8 cellular contexts compared by ENCODE assay signal in the genomic region with DNA sequence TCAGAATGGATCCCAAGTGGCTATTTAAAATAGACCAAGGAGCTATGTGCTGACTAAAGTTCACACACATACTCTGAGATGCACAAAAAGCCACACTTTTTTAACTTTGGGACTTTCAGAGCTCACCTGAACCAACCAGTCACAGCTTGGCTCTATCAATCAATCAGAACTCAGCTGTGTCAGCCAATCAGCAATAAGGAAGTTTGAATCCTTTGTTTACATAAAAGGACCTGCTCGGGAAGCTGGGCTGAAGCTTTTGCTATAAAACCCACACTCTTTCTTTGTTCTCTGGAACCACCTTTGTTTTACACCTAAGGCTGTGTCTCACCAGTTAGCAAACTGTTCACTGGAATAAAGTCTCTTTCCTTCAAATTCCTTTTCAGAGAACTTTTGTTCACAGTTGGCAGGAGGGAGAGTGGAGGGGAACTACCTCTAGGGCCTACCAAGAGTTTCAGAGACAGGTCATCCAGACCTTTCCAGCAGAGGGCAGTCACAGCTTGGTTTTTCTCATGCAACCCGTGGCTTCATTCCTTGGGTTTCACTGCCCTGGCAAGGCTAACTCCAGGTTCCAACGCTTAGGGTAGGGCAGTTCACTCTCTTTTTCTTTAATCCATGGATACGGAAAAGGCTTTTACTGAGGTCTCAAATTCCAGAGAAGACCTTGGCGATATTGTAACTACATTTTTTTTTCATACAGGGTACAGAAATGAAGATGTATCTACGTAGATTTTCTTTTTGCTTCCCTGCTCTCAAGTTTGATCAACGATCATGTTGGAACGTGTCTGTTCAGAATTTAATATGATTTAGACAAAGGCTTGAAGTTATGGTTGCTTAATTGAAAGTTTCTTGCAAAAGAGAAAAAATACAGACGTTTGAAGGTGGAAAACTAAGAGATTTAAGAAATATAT.
DNase-seq lines count a peak whose midpoint lies in the region; ATAC-seq and TF ChIP-seq lines count a peak whose summit lies in the region.

No MANE protein-coding gene starts in this region.

- H3K36me3 Mint-ChIP-seq in activated naive CD8-positive, alpha-beta T cell treated with anti-CD3 and anti-CD28 coated beads for 36 hours = peaks cover 2% of the 10 kb centered on the region

- H3K9me3 Mint-ChIP-seq in activated naive CD8-positive, alpha-beta T cell treated with anti-CD3 and anti-CD28 coated beads for 36 hours = no peaks in the 10 kb centered on the region

- H3K9me3 ChIP-seq in HCT116 (ENCODE audit: control insufficient read depth in 1 of 2, insufficient read depth in 1 of 2, low read depth in 1 of 2, low read length in 2 of 2) = no peaks in the 10 kb centered on the region

- RAD21 ChIA-PET in HCT116 (lab: Charles Lee; ENCODE audit: low non-redundant PET in 1 of 2, low total read pairs in 2 of 2, uncharacterized antibody in 2 of 2, unreplicated experiment in 2 of 2) = no interaction called here

- intact Hi-C loops in HCT116 (cut with micrococcal nuclease) (loop anchor here (1.0 to 10.0 kb wide), 4 partner anchors 68 to 678 kb away; no protein-coding TSS in a partner anchor), head of caudate nucleus (cut with DNase I) (loop anchor here (2.0 kb wide), 1 partner anchor 208 kb away; no protein-coding TSS in a partner anchor), posterior cingulate gyrus (cut with DNase I) (loop anchor here (1.0 kb wide), 1 partner anchor 207 kb away; no protein-coding TSS in a partner anchor)

- peak overlapping the region; percentile 93 for H2AFZ ChIP-seq in HCT116 (ENCODE audit: low read depth, low read length, poor library complexity, severe bottlenecking)

- peak; percentile 14 for DNase-seq in GM04503 (ENCODE audit: low read depth)
- peak; percentile 82 for DNase-seq in HCT116 (ENCODE audit: low read depth, low spot score)
- peak; percentile 78 for DNase-seq in NAMALWA (ENCODE audit: low spot score)
- DNase-seq in SKM-1 (lab: John Stamatoyannopoulos, UW; ENCODE audit: unreplicated experiment) = peak; percentile 63
- peak; percentile 55 for DNase-seq in activated naive CD8-positive, alpha-beta T cell treated with anti-CD3 and anti-CD28 coated beads for 36 hours
- DNase-seq in head of caudate nucleus = peak; percentile 57 to 91 (median 82)
- DNase-seq in posterior cingulate gyrus = peak; percentile 40 to 94 (median 79)
- peak; percentile 87 for DNase-seq in ureter (ENCODE audit: low spot score)

- CTCF ChIA-PET in HCT116 (lab: Charles Lee) = interaction anchor here (0.7 to 2.3 kb wide), 15 partner anchors 9 to 804 kb away, joined by 3 to 11 read pairs (median 4); no protein-coding TSS in a partner anchor

- no TSS peak for BruUV-seq in HCT116 (replicated peaks; lab: Mats Ljungman, UMichigan)

- TF ChIP-seq RAD21 in HCT116 (IDR thresholded peaks at IDR 0.05; ENCODE audit: low read depth) = peak; percentile 82

- peak; percentile 71 to 80 (median 74); a peak in 5 of 6 replicates for TF ChIP-seq CTCF in HCT116 (IDR thresholded peaks at IDR 0.05 in 2 of 3, conservative IDR thresholded peaks at IDR 0.05 in 1 of 3; ENCODE audit: borderline replicate concordance in 1 of 3, insufficient read depth in 1 of 3, low read depth in 2 of 3, low read length in 2 of 3)

- H3K27me3 Mint-ChIP-seq in activated naive CD8-positive, alpha-beta T cell treated with anti-CD3 and anti-CD28 coated beads for 36 hours = peaks cover 2% of the 10 kb centered on the region

- H3K9ac ChIP-seq in HCT116 (ENCODE audit: low read length) = no peak overlapping the region

- H3K27me3 ChIP-seq in HCT116 (ENCODE audit: insufficient read depth, low read length) = no peaks in the 10 kb centered on the region

- no peak overlapping the region for H3K27ac ChIP-seq in HCT116 (ENCODE audit: low read depth, low read length)

- H3K79me2 ChIP-seq in HCT116 (ENCODE audit: insufficient read depth, low read length) = no peaks in the 10 kb centered on the region

- no peaks in the 10 kb centered on the region for H4K20me1 ChIP-seq in HCT116 (ENCODE audit: insufficient read depth)

- H3K4me2 ChIP-seq in HCT116 (ENCODE audit: low read length) = peak overlapping the region; percentile 10; the same call in 1 of the 2 replicates

- ATAC-seq in HCT116 = peak; percentile 99

- H3K36me3 ChIP-seq in HCT116 (ENCODE audit: control insufficient read depth in 1 of 2, insufficient read depth in 2 of 2, low read length in 2 of 2) = no peaks in the 10 kb centered on the region

- no peaks in the 10 kb centered on the region for H3K9me2 ChIP-seq in HCT116 (ENCODE audit: insufficient read depth)

- TF ChIP-seq POLR2A in HCT116 (IDR thresholded peaks at IDR 0.05; ENCODE audit: borderline replicate concordance, extremely low read depth, insufficient read depth, insufficient read length) = no peak

- H3K4me3 ChIP-seq in HCT116 (replicated peaks in 1 of 2; ENCODE audit: low read depth in 1 of 2, low read length in 2 of 2) = no peak overlapping the region

- peaks cover 0 to 12% of the 10 kb centered on the region in 2 experiments; a peak in 2 of 4 replicates for H3K4me1 ChIP-seq in HCT116 (ENCODE audit: control insufficient read depth in 1 of 2, insufficient read depth in 2 of 2, low read length in 2 of 2)

- peaks cover 14% of the 10 kb centered on the region for H3K4me1 Mint-ChIP-seq in activated naive CD8-positive, alpha-beta T cell treated with anti-CD3 and anti-CD28 coated beads for 36 hours

- no peak overlapping the region for H3K27ac Mint-ChIP-seq in activated naive CD8-positive, alpha-beta T cell treated with anti-CD3 and anti-CD28 coated beads for 36 hours

- H3K4me3 Mint-ChIP-seq in activated naive CD8-positive, alpha-beta T cell treated with anti-CD3 and anti-CD28 coated beads for 36 hours = no peak overlapping the region

- POLR2A ChIA-PET in HCT116 (lab: Charles Lee) = interaction anchor here (1.2 kb wide), 1 partner anchor 31 kb away, joined by 3 read pairs; no protein-coding TSS in a partner anchor

TF ChIP-seq in HCT116, 20 proteins besides CTCF, POLR2A, EP300 and RAD21:
- TF ChIP-seq SIN3A (IDR thresholded peaks at IDR 0.05; ENCODE audit: low read depth) (no peak), JUND (IDR thresholded peaks at IDR 0.05) (no peak), ELF1 (IDR thresholded peaks at IDR 0.05; ENCODE audit: borderline replicate concordance, low read depth) (no peak), CBX3 (IDR thresholded peaks at IDR 0.05; ENCODE audit: low read depth) (0 out of 2 replicates have a peak, but pooled peaks have one; percentile 39)
TF ChIP-seq in HCT116: peak in this region for 1.

Comparison
In these comparisons a context has a peak if more than half of its experiments do, and no peak if none do; other contexts are left out.
1. DNase-seq: peak in every context shown above with its lines; median percentile 87 in ureter; 82 in HCT116; 82 in head of caudate nucleus; 79 in posterior cingulate gyrus; 78 in NAMALWA; 63 in SKM-1; 55 in activated naive CD8-positive, alpha-beta T cell treated with anti-CD3 and anti-CD28 coated beads for 36 hours; 14 in GM04503.